Comparison of ENCODE assay signal across 21 cellular contexts in genomic region chr17:63870292-63870665, GRCh38. TPM values are rescaled to one million over a fixed set of nuclear protein-coding genes. Genes with fewer than 3 reads are reported as not detected.
"Had no signal": no experiment of that assay in that cellular context is flagged by ENCODE, and none has a peak within 500 bp of the region (broad histone marks: within the 10 kb centered on the region; RNA-seq: fewer than 3 reads in every experiment).

No MANE protein-coding gene starts in this region.

RNA-seq across cellular contexts. Expression of gene CSH2, which starts 3.2 kb away (rescaled TPM):
- total RNA-seq: colonic mucosa; dermis blood vessel endothelial cell; dorsolateral prefrontal cortex; endothelial cell of umbilical vein; epithelial cell of proximal tubule; esophagus muscularis mucosa; gastrocnemius medialis; glomerular endothelial cell; heart right ventricle; kidney epithelial cell; left cardiac atrium; left lung; left ventricle myocardium superior; lower leg skin; lower lobe of right lung; lung microvascular endothelial cell; mesenteric fat pad; mesothelial cell of epicardium; mucosa of descending colon; myocyte; naive thymus-derived CD8-positive, alpha-beta T cell had no signal

RNA-seq across cellular contexts. Expression of gene GH2, which starts 11.5 kb away (rescaled TPM):
- total RNA-seq: colonic mucosa; dermis blood vessel endothelial cell; dorsolateral prefrontal cortex; endothelial cell of umbilical vein; epithelial cell of proximal tubule; esophagus muscularis mucosa; gastrocnemius medialis; glomerular endothelial cell; heart right ventricle; kidney epithelial cell; left cardiac atrium; left lung; left ventricle myocardium superior; lower leg skin; lower lobe of right lung; lung microvascular endothelial cell; mesenteric fat pad; mesothelial cell of epicardium; mucosa of descending colon; myocyte; naive thymus-derived CD8-positive, alpha-beta T cell had no signal

RNA-seq across cellular contexts. Expression of gene CSH1, which starts 26.1 kb away (rescaled TPM):
- total RNA-seq: colonic mucosa; dermis blood vessel endothelial cell; dorsolateral prefrontal cortex; endothelial cell of umbilical vein; epithelial cell of proximal tubule; esophagus muscularis mucosa; gastrocnemius medialis; glomerular endothelial cell; heart right ventricle; kidney epithelial cell; left cardiac atrium; left lung; left ventricle myocardium superior; lower leg skin; lower lobe of right lung; lung microvascular endothelial cell; mesenteric fat pad; mesothelial cell of epicardium; mucosa of descending colon; myocyte; naive thymus-derived CD8-positive, alpha-beta T cell had no signal

RNA-seq across cellular contexts. Expression of gene CSHL1, which starts 40.8 kb away (rescaled TPM):
- total RNA-seq: colonic mucosa; dermis blood vessel endothelial cell; dorsolateral prefrontal cortex; endothelial cell of umbilical vein; epithelial cell of proximal tubule; esophagus muscularis mucosa; gastrocnemius medialis; glomerular endothelial cell; heart right ventricle; kidney epithelial cell; left cardiac atrium; left lung; left ventricle myocardium superior; lower leg skin; lower lobe of right lung; lung microvascular endothelial cell; mesenteric fat pad; mesothelial cell of epicardium; mucosa of descending colon; myocyte; naive thymus-derived CD8-positive, alpha-beta T cell had no signal
